8 cellular contexts compared by ENCODE assay signal in the genomic region with DNA sequence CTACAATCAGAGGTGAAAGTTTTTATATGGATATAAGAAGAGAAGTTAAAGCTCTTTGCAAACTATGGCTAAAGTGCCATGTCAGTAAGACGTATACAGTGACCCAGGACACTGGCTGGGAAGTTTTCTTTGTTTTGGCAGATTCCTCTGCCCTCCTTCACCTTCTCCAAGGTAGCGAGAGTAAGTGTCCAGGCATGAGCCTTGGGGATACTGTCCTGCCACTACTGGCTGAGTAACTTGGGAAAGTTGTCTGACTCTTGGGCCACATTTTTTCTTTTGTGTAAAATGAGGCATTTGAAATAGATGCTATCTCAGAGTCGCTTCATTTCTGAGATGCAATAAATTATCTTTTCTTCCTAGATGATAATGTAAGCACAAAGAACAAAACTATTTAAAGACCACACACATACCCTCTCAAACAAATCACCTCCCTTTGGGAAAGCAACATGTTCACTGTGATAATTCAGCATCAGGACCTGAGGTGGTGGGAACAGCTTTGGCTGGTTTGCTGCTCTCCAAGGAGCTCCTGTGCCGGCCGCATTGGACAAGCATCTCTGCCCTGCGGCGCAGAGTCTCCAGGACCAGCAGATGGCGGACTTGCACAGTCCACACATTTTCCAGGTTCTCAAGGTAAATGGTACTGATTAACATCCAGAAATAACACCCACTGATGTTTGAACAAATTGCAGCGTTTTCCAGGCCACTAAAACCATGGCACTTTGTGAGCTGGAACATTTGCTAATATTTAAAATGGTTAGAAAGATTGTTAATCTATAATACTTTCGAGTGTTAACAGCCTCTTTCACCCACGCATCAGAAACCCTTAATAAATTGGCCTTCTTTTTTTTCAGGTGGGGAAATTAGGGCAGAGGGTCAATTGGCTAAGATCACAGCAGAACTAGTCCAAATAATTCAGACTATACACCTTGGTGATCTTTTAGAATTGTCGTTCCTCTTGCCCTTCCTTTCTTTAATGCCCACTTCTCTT.
A peak's percentile ranks its signal among the peaks of the same experiment; 100 is the strongest.
DNase-seq lines count a peak whose midpoint lies in the region; ATAC-seq, FAIRE-seq and TF ChIP-seq lines count a peak whose summit lies in the region.

No MANE protein-coding gene starts in this region.

- H3K27ac Mint-ChIP-seq in activated naive CD8-positive, alpha-beta T cell treated with anti-CD3 and anti-CD28 coated beads for 36 hours: no peak overlapping the region

- WGBS in right cardiac atrium: 38% methylated on average over 12 of the region's 12 CpGs
- WGBS in small intestine, 3 donors: 30 to 38% (median 31%) methylated on average over 12 of the region's 12 CpGs

- H3K36me3 Mint-ChIP-seq in activated naive CD8-positive, alpha-beta T cell treated with anti-CD3 and anti-CD28 coated beads for 36 hours: no peaks in the 10 kb centered on the region

- peak; percentile 84 for DNase-seq in Ammon's horn (ENCODE audit: low spot score)
- peak; percentile 5 to 52 for DNase-seq in HL-60 (ENCODE audit: low read depth in 1 of 2, low spot score in 1 of 2)
- peak; percentile 27 for DNase-seq in NCI-H526 treated with DMSO at 0.1 percent for 48 hours (lab: John Stamatoyannopoulos, UW)
- peak; percentile 42 for DNase-seq in activated naive CD8-positive, alpha-beta T cell treated with anti-CD3 and anti-CD28 coated beads for 36 hours
- peak in 2 of 3 donors; percentile 46 to 70 for DNase-seq in right cardiac atrium
- DNase-seq in small intestine: peak; percentile 64

- no peak for FAIRE-seq in small intestine (lab: Jason Lieb, UNC)

- no peaks in the 10 kb centered on the region for H3K27me3 ChIP-seq in HL-60 (ENCODE audit: insufficient read depth, poor library complexity, severe bottlenecking)
- H3K27me3 ChIP-seq in right cardiac atrium (ENCODE audit: control insufficient read depth, insufficient read depth): no peaks in the 10 kb centered on the region
- peaks cover 0 to 3% of the 10 kb centered on the region in 2 donors for H3K27me3 ChIP-seq in small intestine (ENCODE audit: control insufficient read depth in 2 of 2, insufficient read depth in 2 of 2, low read length in 2 of 2)

- no peaks in the 10 kb centered on the region for H3K9me3 Mint-ChIP-seq in activated naive CD8-positive, alpha-beta T cell treated with anti-CD3 and anti-CD28 coated beads for 36 hours

- H3K27me3 Mint-ChIP-seq in activated naive CD8-positive, alpha-beta T cell treated with anti-CD3 and anti-CD28 coated beads for 36 hours: peaks cover 24% of the 10 kb centered on the region

- no peaks in the 10 kb centered on the region for H3K4me1 ChIP-seq in right cardiac atrium (ENCODE audit: control insufficient read depth, insufficient read depth, low read length)
- no peaks in the 10 kb centered on the region for H3K4me1 ChIP-seq in small intestine (ENCODE audit: control insufficient read depth in 2 of 2, insufficient read depth in 1 of 2, low read depth in 1 of 2, low read length in 1 of 2)

- H3K4me3 ChIP-seq in HL-60 (replicated peaks; ENCODE audit: insufficient read depth, low read length) (no peak overlapping the region), right cardiac atrium (ENCODE audit: low read length) (no peak overlapping the region), small intestine (ENCODE audit: low read depth in 1 of 2, low read length in 2 of 2) (no peak overlapping the region)

- H3K4me1 Mint-ChIP-seq in activated naive CD8-positive, alpha-beta T cell treated with anti-CD3 and anti-CD28 coated beads for 36 hours: no peaks in the 10 kb centered on the region

- H3K4me3 Mint-ChIP-seq in activated naive CD8-positive, alpha-beta T cell treated with anti-CD3 and anti-CD28 coated beads for 36 hours: no peak overlapping the region

- H3K9me3 ChIP-seq in right cardiac atrium (ENCODE audit: control insufficient read depth, low read length): no peaks in the 10 kb centered on the region
- H3K9me3 ChIP-seq in small intestine (ENCODE audit: control insufficient read depth, low read depth): no peaks in the 10 kb centered on the region

- H3K27ac ChIP-seq in HL-60 (replicated peaks) (no peak overlapping the region), right cardiac atrium (ENCODE audit: low read length) (no peak overlapping the region), small intestine (ENCODE audit: low read depth in 1 of 2, low read length in 1 of 2) (no peak overlapping the region)

- ATAC-seq in GM19023 (IDR thresholded peaks at IDR 0.05; ENCODE audit: unreplicated experiment) (peak; percentile 51), right cardiac atrium (peak; percentile 54 to 59), HG03045 (IDR thresholded peaks at IDR 0.05; ENCODE audit: unreplicated experiment) (no peak)

- peak; percentile 79 for TF ChIP-seq CTCF in HL-60 (IDR thresholded peaks at IDR 0.05; ENCODE audit: insufficient read depth, low read length)

- intact Hi-C loops in right cardiac atrium (cut with DNase I): no loop called here

- H3K36me3 ChIP-seq in small intestine (ENCODE audit: control insufficient read depth in 2 of 2, insufficient read depth in 2 of 2, low read length in 2 of 2): no peaks in the 10 kb centered on the region

Comparison
In these comparisons a context has a peak if more than half of its experiments do, and no peak if none do; other contexts are left out.
1. DNase-seq: peak in every context shown above with its lines; median percentile 84 in Ammon's horn; 64 in small intestine; 58 in right cardiac atrium; 42 in activated naive CD8-positive, alpha-beta T cell treated with anti-CD3 and anti-CD28 coated beads for 36 hours; 28 in HL-60; 27 in NCI-H526 treated with DMSO at 0.1 percent for 48 hours.